In genomic region chr19:52028027-52028779, GRCh38 we compare ENCODE assay signal across 1 cellular context.
TF ChIP-seq lines count a peak whose summit lies in the region.

Gene ZNF614, minus strand, starts transcription at chr19:52028379. Its CDS starts 2,634 bp downstream, at chr19:52025745.

TF ChIP-seq in K562, 482 proteins besides CTCF, POLR2A, EP300 and RAD21 (continued from another document and continues in another):
- TF ChIP-seq ZFPM2 (CRISPR knock-in tag; IDR thresholded peaks at IDR 0.05) (no peak), TAF7 (tag; IDR thresholded peaks at IDR 0.05) (no peak; the same call in 1 of the 2 replicates), ZNF316 (IDR thresholded peaks at IDR 0.05) (no peak), ILK (tag; IDR thresholded peaks at IDR 0.05; ENCODE audit: borderline replicate concordance, low read depth) (no peak), ZNF77 (CRISPR knock-in tag; IDR thresholded peaks at IDR 0.05) (no peak), IFI16 (CRISPR knock-in tag; IDR thresholded peaks at IDR 0.05) (no peak), ZNF785 (CRISPR knock-in tag; IDR thresholded peaks at IDR 0.05) (no peak), FOXJ3 (CRISPR knock-in tag; IDR thresholded peaks at IDR 0.05) (no peak), NELFE (IDR thresholded peaks at IDR 0.05; ENCODE audit: insufficient read depth, insufficient read length) (no peak), ZKSCAN1 (IDR thresholded peaks at IDR 0.05; ENCODE audit: low read depth, low read length) (peak; percentile 84), HES1 (IDR thresholded peaks at IDR 0.05; ENCODE audit: low read depth) (no peak), CSDE1 (IDR thresholded peaks at IDR 0.05) (peak; percentile 75 to 95), ZNF76 (CRISPR knock-in tag; IDR thresholded peaks at IDR 0.05; ENCODE audit: borderline replicate concordance) (no peak), NBN (IDR thresholded peaks at IDR 0.05; ENCODE audit: low read depth) (peak; percentile 78; the same call in 1 of the 2 replicates), SUPT5H (IDR thresholded peaks at IDR 0.05) (peak; percentile 93), HDAC6 (IDR thresholded peaks at IDR 0.05; ENCODE audit: low read depth, low read length) (no peak), ZNF146 (CRISPR knock-in tag; IDR thresholded peaks at IDR 0.05; ENCODE audit: unreplicated experiment) (no peak), CREBBP (IDR thresholded peaks at IDR 0.05; ENCODE audit: low read depth, low read length) (no peak), TSC22D4 (tag; IDR thresholded peaks at IDR 0.05) (no peak), AFF4 (CRISPR knock-in tag; IDR thresholded peaks at IDR 0.05) (peak; percentile 90), PHB (CRISPR knock-in tag; IDR thresholded peaks at IDR 0.05) (no peak), MYNN (IDR thresholded peaks at IDR 0.05) (no peak), MYNN (CRISPR knock-in tag; IDR thresholded peaks at IDR 0.05) (no peak), SMC3 (conservative IDR thresholded peaks at IDR 0.05; ENCODE audit: insufficient read depth, low read depth, low read length) (no peak), PKNOX1 (IDR thresholded peaks at IDR 0.05) (peak; percentile 75), SP2 (IDR thresholded peaks at IDR 0.05; ENCODE audit: extremely low read depth, low read depth, low read length, poor library complexity, severe bottlenecking) (no peak), THRA (IDR thresholded peaks at IDR 0.05) (no peak), ZEB2 (IDR thresholded peaks at IDR 0.05) (no peak), SMARCC2 (IDR thresholded peaks at IDR 0.05; ENCODE audit: low read depth) (no peak), MAX (CRISPR knock-in tag; IDR thresholded peaks at IDR 0.05) (peak; percentile 76), ZNF274 (IDR thresholded peaks at IDR 0.05; ENCODE audit: borderline replicate concordance, low read depth, low read length) (no peak), L3MBTL2 (IDR thresholded peaks at IDR 0.05) (peak; percentile 95), ZNF318 (IDR thresholded peaks at IDR 0.05; ENCODE audit: borderline replicate concordance in 1 of 2, low read depth in 1 of 2) (no peak), ETS1 (conservative IDR thresholded peaks at IDR 0.05; ENCODE audit: control insufficient read depth, low read depth, low read length) (peak; percentile 49), E2F4 (CRISPR knock-in tag; IDR thresholded peaks at IDR 0.05; ENCODE audit: low read depth) (0 out of 2 replicates have a peak, but pooled peaks have one; percentile 48), ARID2 (IDR thresholded peaks at IDR 0.05) (no peak), TAF15 (IDR thresholded peaks at IDR 0.05; ENCODE audit: low read depth, low read length) (no peak), ZNF696 (CRISPR knock-in tag; conservative IDR thresholded peaks at IDR 0.05) (no peak), SETDB1 (IDR thresholded peaks at IDR 0.05; ENCODE audit: low read length) (no peak), FOXM1 (IDR thresholded peaks at IDR 0.05; ENCODE audit: low read depth) (peak; percentile 33; the same call in 1 of the 2 replicates), FOXM1 (CRISPR knock-in tag; IDR thresholded peaks at IDR 0.05; ENCODE audit: low read depth) (no peak), MCM5 (IDR thresholded peaks at IDR 0.05; ENCODE audit: low read depth) (no peak), SLC30A9 (CRISPR knock-in tag; IDR thresholded peaks at IDR 0.05) (no peak), IRF1 (CRISPR knock-in tag; IDR thresholded peaks at IDR 0.05; ENCODE audit: borderline replicate concordance) (no peak), SNIP1 (IDR thresholded peaks at IDR 0.05; ENCODE audit: low read depth) (no peak), RBM22 (IDR thresholded peaks at IDR 0.05; ENCODE audit: low read depth, low read length, poor library complexity, severe bottlenecking) (no peak), ZNF212 (CRISPR knock-in tag; IDR thresholded peaks at IDR 0.05) (no peak), ZNF449 (CRISPR knock-in tag; IDR thresholded peaks at IDR 0.05) (no peak), ELF2 (CRISPR knock-in tag; IDR thresholded peaks at IDR 0.05) (no peak)
